8 cellular contexts compared by ENCODE assay signal in genomic region chr2:128317186-128317897, GRCh38. TPM values are rescaled to one million over a fixed set of nuclear protein-coding genes. Genes with fewer than 3 reads are reported as not detected.
DNase-seq lines count a peak whose midpoint lies in the region; ATAC-seq, FAIRE-seq and TF ChIP-seq lines count a peak whose summit lies in the region.

No MANE protein-coding gene starts in this region.

- H3K4me1 ChIP-seq in RWPE2 (ENCODE audit: insufficient read depth, poor library complexity, severe bottlenecking) (no peaks in the 10 kb centered on the region), mesodermal cell (ENCODE audit: control insufficient read depth, insufficient read depth, low read length, poor library complexity, severe bottlenecking) (peaks cover 14% of the 10 kb centered on the region), transverse colon (peaks cover 12 to 54% (median 35%) of the 10 kb centered on the region in 4 donors)

- H3K36me3 Mint-ChIP-seq in dendritic cell treated with granulocyte-macrophage colony-stimulating factor and Interleukin-4, amounts not matched to agents 40 ng/mL and 50 ng/mL, for 4 days (ENCODE audit: low read depth): peaks cover 23% of the 10 kb centered on the region

- DNase-seq in CD1c-positive myeloid dendritic cell (ENCODE audit: extremely low spot score) (peak; percentile 62), RWPE2 (ENCODE audit: low spot score) (no peak), transverse colon (peak; percentile 52), H54 (ENCODE audit: insufficient read length, low spot score) (no peak)

- no peak for FAIRE-seq in H54 (lab: Jason Lieb, UNC)

- peaks cover 55% of the 10 kb centered on the region for H3K4me1 Mint-ChIP-seq in dendritic cell treated with granulocyte-macrophage colony-stimulating factor and Interleukin-4, amounts not matched to agents 40 ng/mL and 50 ng/mL, for 4 days (ENCODE audit: low read depth)

- peak overlapping the region; percentile 81 for H3K27ac Mint-ChIP-seq in dendritic cell treated with granulocyte-macrophage colony-stimulating factor and Interleukin-4, amounts not matched to agents 40 ng/mL and 50 ng/mL, for 4 days

- in situ Hi-C loops in transverse colon (cut with MboI; ENCODE audit: low pct_ligation_motif_present in 1 of 4, low pct_unique_long_range_greater_than_20kb in 1 of 4, low sequenced_read_pairs in 3 of 4): no loop called here

- no peaks in the 10 kb centered on the region for H3K9me3 Mint-ChIP-seq in dendritic cell treated with granulocyte-macrophage colony-stimulating factor and Interleukin-4, amounts not matched to agents 40 ng/mL and 50 ng/mL, for 4 days

- WGBS in mesodermal cell (ENCODE audit: insufficient coverage in 2 of 2), 2 experiments: 1 to 3% methylated on average over 20 to 29 of the region's 34 CpGs
- 0 to 11% methylated on average over 7 to 8 of the region's 34 CpGs for WGBS in transverse colon (ENCODE audit: low coverage in 1 of 2), 2 donors

- ATAC-seq in GM19043 (IDR thresholded peaks at IDR 0.05; ENCODE audit: low read depth, unreplicated experiment) (peak; percentile 34), HG03159 (IDR thresholded peaks at IDR 0.05; ENCODE audit: unreplicated experiment) (peak; percentile 48), RWPE2 (ENCODE audit: low read depth) (peak; percentile 2; the same call in 2 of the 3 replicates)

- TF ChIP-seq POLR2A in transverse colon (IDR thresholded peaks at IDR 0.05) (no peak), H54 (IDR thresholded peaks at IDR 0.05; ENCODE audit: low read depth, low read length) (no peak)

- H3K4me3 ChIP-seq in RWPE2 (ENCODE audit: severe bottlenecking) (peak overlapping the region; percentile 76), mesodermal cell (ENCODE audit: extremely low read depth, insufficient read depth, low read length, poor library complexity, severe bottlenecking) (peak overlapping the region; percentile 57), transverse colon (peak overlapping the region; percentile 69 to 90 (median 81))

- H3K9me3 ChIP-seq in RWPE2 (ENCODE audit: severe bottlenecking): no peaks in the 10 kb centered on the region
- H3K9me3 ChIP-seq in mesodermal cell (ENCODE audit: control insufficient read depth, low read length): no peaks in the 10 kb centered on the region
- no peaks in the 10 kb centered on the region for H3K9me3 ChIP-seq in transverse colon

- peaks cover 39% of the 10 kb centered on the region for H3K27me3 Mint-ChIP-seq in dendritic cell treated with granulocyte-macrophage colony-stimulating factor and Interleukin-4, amounts not matched to agents 40 ng/mL and 50 ng/mL, for 4 days

- intact Hi-C loops in dendritic cell treated with granulocyte-macrophage colony-stimulating factor and Interleukin-4, amounts not matched to agents 40 ng/mL and 50 ng/mL, for 4 days (cut with micrococcal nuclease): loop anchor here (2.0 kb wide), 1 partner anchor 217 kb away; no protein-coding TSS in a partner anchor
- intact Hi-C loops in transverse colon (cut with DNase I; ENCODE audit: low total_unique reads): loop anchor here (10.0 kb wide), 2 partner anchors 83 to 143 kb away; no protein-coding TSS in a partner anchor

- H3K36me3 ChIP-seq in RWPE2 (ENCODE audit: low read depth) (peaks cover 4% of the 10 kb centered on the region; the same call in 1 of the 2 replicates), mesodermal cell (ENCODE audit: control insufficient read depth, insufficient read depth, low read length) (peaks cover 12% of the 10 kb centered on the region), transverse colon (no peaks in the 10 kb centered on the region)

- TF ChIP-seq CTCF in RWPE2 (IDR thresholded peaks at IDR 0.05; ENCODE audit: poor library complexity, severe bottlenecking): no peak
- TF ChIP-seq CTCF in transverse colon (IDR thresholded peaks at IDR 0.05): no peak

- H3K27ac ChIP-seq in RWPE2 (ENCODE audit: poor library complexity, severe bottlenecking) (no peak overlapping the region), mesodermal cell (ENCODE audit: low read depth, low read length, severe bottlenecking) (no peak overlapping the region), transverse colon (peak overlapping the region; percentile 52 to 66 (median 60))

- H3K4me3 Mint-ChIP-seq in dendritic cell treated with granulocyte-macrophage colony-stimulating factor and Interleukin-4, amounts not matched to agents 40 ng/mL and 50 ng/mL, for 4 days: peak overlapping the region; percentile 98

- no peak for TF ChIP-seq EP300 in transverse colon (IDR thresholded peaks at IDR 0.05; ENCODE audit: low read depth)

- H3K27me3 ChIP-seq in RWPE2 (ENCODE audit: insufficient read depth, poor library complexity, severe bottlenecking) (no peaks in the 10 kb centered on the region), transverse colon (no peaks in the 10 kb centered on the region)

RNA-seq across cellular contexts. Expression of gene HS6ST1, which starts 1.3 kb away (rescaled TPM):
- 22.0 TPM for polyA plus RNA-seq in mesodermal cell (2013, experiment 1 of 2)
- polyA plus RNA-seq in mesodermal cell (2013, experiment 2 of 2): 18.4 TPM
- 10 to 100 TPM; 16.1 to 38.6 (median 26.5) TPM for total RNA-seq in transverse colon

Comparison
In these comparisons a context has a peak if more than half of its experiments do, and no peak if none do; other contexts are left out.
1. DNase-seq: peak in CD1c-positive myeloid dendritic cell (single experiment) and transverse colon (single experiment); none in RWPE2 (single experiment) and H54 (single experiment).
2. H3K27ac ChIP-seq: peak in transverse colon (4 of 4); none in RWPE2 (single experiment) and mesodermal cell (single experiment).
3. Peak in every context shown above with its lines, with median percentiles within 50 percentile points of each other: ATAC-seq and H3K4me3 ChIP-seq.